1 cellular context compared by ENCODE assay signal in the genomic region with DNA sequence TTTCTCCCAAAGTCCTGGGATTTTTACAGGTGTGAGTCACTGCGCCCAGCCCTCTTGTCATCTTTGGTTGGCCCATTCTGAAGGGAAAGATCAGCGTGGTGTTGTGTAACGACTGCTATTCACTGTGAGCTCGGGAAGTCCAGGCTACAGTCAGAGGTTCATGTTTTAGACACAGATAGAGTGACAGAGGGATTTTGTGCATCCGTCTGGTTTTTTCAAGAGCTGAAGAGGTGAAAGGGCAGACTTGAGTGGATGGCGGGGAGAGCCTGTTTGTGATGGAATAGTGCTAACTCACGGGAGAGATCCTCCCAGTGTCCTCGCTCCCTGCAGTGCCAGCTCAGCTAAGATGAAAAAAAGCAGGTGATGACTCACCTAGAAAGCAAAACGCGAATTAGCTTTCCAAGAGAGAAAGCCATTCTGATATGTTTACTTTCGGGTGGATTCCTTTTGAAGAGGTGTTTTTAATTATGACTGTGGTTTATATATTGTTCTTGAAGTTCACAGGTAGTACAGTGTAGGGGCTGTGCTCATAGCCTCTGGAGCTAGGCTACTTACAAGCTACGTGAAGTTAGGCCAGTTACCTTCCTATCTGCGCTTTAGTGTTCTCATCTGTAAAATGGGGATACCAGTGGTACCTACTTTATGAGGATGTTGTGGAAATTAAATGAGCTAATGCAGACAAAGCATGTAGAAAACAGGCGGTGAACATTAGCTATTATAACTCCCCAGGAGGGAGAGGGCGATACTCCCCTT.
TF ChIP-seq lines count a peak whose summit lies in the region.

No MANE protein-coding gene starts in this region.

TF ChIP-seq in HEK293, 187 proteins besides CTCF, POLR2A, EP300 and RAD21 (continued from another document):
- TF ChIP-seq ZNF600 (tag by site-specific recombination; IDR thresholded peaks at IDR 0.05) (peak; percentile 90), ZNF792 (tag by site-specific recombination; IDR thresholded peaks at IDR 0.05) (no peak), ZNF501 (tag by site-specific recombination; IDR thresholded peaks at IDR 0.05) (no peak), WT1 (tag by site-specific recombination; IDR thresholded peaks at IDR 0.05) (peak; percentile 63)
